In genomic region chr10:58457761-58458616, GRCh38 we compare ENCODE assay signal across 15 cellular contexts. TPM values are rescaled to one million over a fixed set of nuclear protein-coding genes. Genes with fewer than 3 reads are reported as not detected.
A peak's percentile ranks its signal among the peaks of the same experiment; 100 is the strongest.
DNase-seq lines count a peak whose midpoint lies in the region; ATAC-seq, FAIRE-seq and TF ChIP-seq lines count a peak whose summit lies in the region.
"Had no signal": no experiment of that assay in that cellular context is flagged by ENCODE, and none has a peak within 500 bp of the region (broad histone marks: within the 10 kb centered on the region; RNA-seq: fewer than 3 reads in every experiment).

No MANE protein-coding gene starts in this region.

- no peaks in the 10 kb centered on the region for H3K4me1 ChIP-seq in adrenal gland (replicated peaks in 1 of 2)
- peaks cover 0 to 4% (median 4%) of the 10 kb centered on the region in 3 donors for H3K4me1 ChIP-seq in pancreas
- no peaks in the 10 kb centered on the region for H3K4me1 ChIP-seq in PC-3 (ENCODE audit: insufficient read depth, low read length)
- H3K4me1 ChIP-seq in foreskin keratinocyte = no peaks in the 10 kb centered on the region

- FAIRE-seq in pancreas (lab: Jason Lieb, UNC) = no peak

- 34 to 40% (median 39%) methylated on average over 3 of the region's 3 CpGs for WGBS in adrenal gland, 4 donors
- WGBS in pancreas, 2 donors = 32 to 37% methylated on average over 3 of the region's 3 CpGs

- no peaks in the 10 kb centered on the region for H3K9me3 ChIP-seq in adrenal gland (replicated peaks in 1 of 3)
- no peaks in the 10 kb centered on the region for H3K9me3 ChIP-seq in pancreas
- no peaks in the 10 kb centered on the region for H3K9me3 ChIP-seq in PC-3 (ENCODE audit: low read length)

- peak; percentile 98 for DNase-seq in BJ (ENCODE audit: low read depth)
- DNase-seq in adrenal gland = peak in 4 of 7 donors; percentile 13 to 54 (median 16)
- DNase-seq in foreskin fibroblast = peak; percentile 87 to 88
- peak in 2 of 6 donors; percentile 30 to 32 for DNase-seq in pancreas
- DNase-seq in NCI-H1694 treated with DMSO at 0.1 percent for 48 hours (lab: John Stamatoyannopoulos, UW) = no peak
- no peak for DNase-seq in PC-3
- DNase-seq in activated CD8-positive, alpha-beta memory T cell treated with anti-CD3 and anti-CD28 coated beads for 24 hours = no peak
- DNase-seq in foreskin keratinocyte = no peak
- DNase-seq: CD8-positive, alpha-beta memory T cell; effector memory CD4-positive, alpha-beta T cell; NCI-H2029 had no signal

- H3K27ac ChIP-seq in adrenal gland (peak overlapping the region in 1 of 5 donors; percentile 25), pancreas (peak overlapping the region in 3 of 4 donors; percentile 4 to 44 (median 26)), PC-3 (ENCODE audit: low read length) (no peak overlapping the region), foreskin keratinocyte (no peak overlapping the region)
- H3K27ac ChIP-seq: VCaP had no signal

- TF ChIP-seq POLR2A in adrenal gland (IDR thresholded peaks at IDR 0.05) = no peak

- POLR2A ChIA-PET in BJ (lab: Charles Lee) = interaction anchor here (0.6 kb wide), 1 partner anchor 46 kb away, joined by 6 read pairs; no protein-coding TSS in a partner anchor
- POLR2A ChIA-PET in PC-3 (lab: Charles Lee; ENCODE audit: unreplicated experiment) = no interaction called here

- H3K9ac ChIP-seq in PC-3 (ENCODE audit: low read length) = no peak overlapping the region

- H4K20me1 ChIP-seq in PC-3 (ENCODE audit: low read length) = no peaks in the 10 kb centered on the region

- no peaks in the 10 kb centered on the region for H3K36me3 ChIP-seq in BJ (ENCODE audit: control insufficient read depth, insufficient read depth, low read length)
- no peaks in the 10 kb centered on the region for H3K36me3 ChIP-seq in adrenal gland (replicated peaks in 1 of 2)
- H3K36me3 ChIP-seq in pancreas = no peaks in the 10 kb centered on the region
- H3K36me3 ChIP-seq in PC-3 (ENCODE audit: low read depth, low read length) = no peaks in the 10 kb centered on the region
- H3K36me3 ChIP-seq: tibial nerve had no signal

- H2AFZ ChIP-seq in PC-3 (ENCODE audit: low read length) = no peak overlapping the region

- no peak overlapping the region for H3K4me3 ChIP-seq in BJ (ENCODE audit: low read depth, low read length)
- no peak overlapping the region for H3K4me3 ChIP-seq in adrenal gland
- no peak overlapping the region for H3K4me3 ChIP-seq in foreskin fibroblast (ENCODE audit: low read depth in 1 of 2, low read length in 2 of 2)
- no peak overlapping the region for H3K4me3 ChIP-seq in pancreas
- no peak overlapping the region for H3K4me3 ChIP-seq in PC-3 (ENCODE audit: low read length)
- H3K4me3 ChIP-seq: tibial nerve had no signal

- H3K27me3 ChIP-seq in BJ (ENCODE audit: control insufficient read depth, insufficient read depth, low read length) = no peaks in the 10 kb centered on the region
- H3K27me3 ChIP-seq in adrenal gland = no peaks in the 10 kb centered on the region
- peaks cover 0 to 6% (median 0%) of the 10 kb centered on the region in 4 donors for H3K27me3 ChIP-seq in pancreas
- peaks cover 11% of the 10 kb centered on the region; the same call in 1 of the 2 replicates for H3K27me3 ChIP-seq in PC-3 (ENCODE audit: low read length)
- H3K27me3 ChIP-seq in foreskin keratinocyte = no peaks in the 10 kb centered on the region
- H3K27me3 ChIP-seq: tibial nerve had no signal

- ATAC-seq in pancreas = peak; percentile 28 to 78 (median 72)
- ATAC-seq in PC-3 = no peak
- ATAC-seq in foreskin keratinocyte = no peak
- ATAC-seq: Panc1 had no signal

- no peaks in the 10 kb centered on the region for H3K9me2 ChIP-seq in PC-3 (replicated peaks; ENCODE audit: low read length)

- no peaks in the 10 kb centered on the region for H3F3A ChIP-seq in PC-3 (ENCODE audit: low read length, unreplicated experiment)

- TF ChIP-seq CTCF in BJ (IDR thresholded peaks at IDR 0.05; ENCODE audit: insufficient read depth, low read depth, low read length) (no peak), adrenal gland (IDR thresholded peaks at IDR 0.05) (no peak), foreskin fibroblast (IDR thresholded peaks at IDR 0.05; ENCODE audit: low read depth, low read length) (no peak), pancreas (IDR thresholded peaks at IDR 0.05) (no peak), PC-3 (conservative IDR thresholded peaks at IDR 0.05; ENCODE audit: low read depth, low read length) (no peak), foreskin keratinocyte (conservative IDR thresholded peaks at IDR 0.05) (no peak)

- CTCF ChIA-PET in BJ (lab: Yijun Ruan, JAX) (interaction anchor here (0.6 to 1.4 kb wide), 4 partner anchors 56 to 501 kb away, joined by 3 read pairs; no protein-coding TSS in a partner anchor), PC-3 (lab: Charles Lee) (no interaction called here)

- no TSS peak for BruUV-seq in PC-3 (replicated peaks; lab: Mats Ljungman, UMichigan)

- intact Hi-C loops in adrenal gland (cut with DNase I) = no loop called here
- intact Hi-C loops in pancreas (cut with DNase I) = no loop called here
- intact Hi-C loops in PC-3 (cut with micrococcal nuclease) = no loop called here

- no peak overlapping the region for H3K4me2 ChIP-seq in PC-3 (ENCODE audit: low read length)

- no peaks in the 10 kb centered on the region for H3K79me2 ChIP-seq in PC-3 (ENCODE audit: low read length)

RNA-seq across cellular contexts. Expression of gene BICC1, which starts 54.7 kb away (rescaled TPM):
- polyA plus RNA-seq in BJ (2011; rRNA removed) (27.0 and 32.1 TPM in 2 replicates), adrenal gland (1 to 10 TPM; 4.5 to 5.9 (median 5.7) TPM), pancreas (10 to 100 TPM; 19.4 to 21.9 TPM), foreskin keratinocyte (0.29 and 0.54 TPM in 2 replicates)
- 123 and 138 TPM in 2 replicates for polyA minus RNA-seq in BJ (2011; rRNA and poly(A)+ RNA removed)
- total RNA-seq in adrenal gland (10 to 100 TPM in 4 of 8 donors, 1 to 10 TPM in 4; 5.9 to 25.9 (median 11.4) TPM), pancreas (10 to 100 TPM; 19.0 to 37.4 (median 24.3) TPM), PC-3 (2014; rRNA removed) (11.9 and 13.9 TPM in 2 replicates), foreskin keratinocyte (1.2 and 2.0 TPM in 2 replicates)
- total RNA-seq: CD8-positive, alpha-beta memory T cell; HT-29 had no signal
- polyA plus RNA-seq: CD8-positive, alpha-beta memory T cell had no signal

Comparison
In these comparisons a context has a peak if more than half of its experiments do, and no peak if none do; other contexts are left out.
1. DNase-seq: peak in BJ (single experiment), adrenal gland (4 of 7) and foreskin fibroblast (2 of 2); none in NCI-H1694 treated with DMSO at 0.1 percent for 48 hours (single experiment), PC-3 (single experiment), activated CD8-positive, alpha-beta memory T cell treated with anti-CD3 and anti-CD28 coated beads for 24 hours (single experiment) and foreskin keratinocyte (0 of 2).
2. H3K27ac ChIP-seq: peak in pancreas (3 of 4); none in PC-3 (single experiment) and foreskin keratinocyte (single experiment).
3. ATAC-seq: peak in pancreas (4 of 4); none in PC-3 (single experiment) and foreskin keratinocyte (single experiment).